ENCODE assay signal across 8 cellular contexts in the genomic region with DNA sequence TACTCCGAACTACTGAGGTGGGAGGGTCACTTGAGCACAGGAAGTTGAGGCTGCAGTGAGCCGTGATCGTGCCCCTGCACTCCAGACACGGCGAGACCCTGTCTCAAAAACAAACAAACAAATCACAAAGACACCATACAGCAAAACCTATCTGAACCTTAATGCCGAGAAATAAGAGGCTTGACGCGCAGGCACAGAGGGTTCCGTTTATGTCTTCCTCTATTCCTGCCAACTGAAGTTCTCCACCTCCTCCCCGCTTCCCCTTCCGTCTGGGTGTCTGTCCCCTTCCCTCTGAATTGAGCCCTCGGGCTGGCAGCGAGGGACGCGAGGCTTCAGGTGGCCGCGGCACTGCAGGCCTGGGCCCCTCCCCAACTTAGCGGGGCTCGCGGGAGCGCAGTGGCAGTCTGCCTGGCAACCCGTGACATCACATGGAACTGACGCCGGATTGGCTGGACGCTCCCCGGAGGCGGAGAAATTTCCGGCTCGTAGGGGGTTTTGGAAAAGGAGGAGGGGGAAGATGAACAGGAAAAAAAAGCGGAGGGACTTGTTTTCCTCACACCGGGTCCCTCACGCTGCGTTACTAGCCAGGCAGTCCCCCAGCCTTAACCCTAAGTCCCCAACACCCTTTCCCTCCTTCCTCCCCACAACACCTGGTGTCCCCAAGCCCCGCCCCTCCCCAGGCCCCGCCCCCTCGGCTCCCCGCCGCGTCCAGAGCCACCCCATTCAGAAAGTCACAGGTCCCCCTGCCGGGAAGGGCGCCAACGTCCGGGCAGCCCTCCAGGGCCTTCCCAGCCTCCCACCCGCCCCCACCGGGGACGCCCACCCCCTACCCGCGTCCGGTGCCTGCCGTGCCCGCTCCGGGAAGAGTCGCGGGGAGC. TPM values are rescaled to one million over a fixed set of nuclear protein-coding genes. Genes with fewer than 3 reads are reported as not detected.
DNase-seq lines count a peak whose midpoint lies in the region; ATAC-seq and TF ChIP-seq lines count a peak whose summit lies in the region.

No MANE protein-coding gene starts in this region.

- ATAC-seq in HG03095 (IDR thresholded peaks at IDR 0.05; ENCODE audit: unreplicated experiment) (peak; percentile 76), activated B cell treated with CpG ODN at 0.5 μM for 24 hours (ENCODE audit: low read depth) (peak; percentile 64)

- TF ChIP-seq CTCF in activated B cell treated with CpG ODN at 0.5 μM for 24 hours (IDR thresholded peaks at IDR 0.05) (no peak), spleen (IDR thresholded peaks at IDR 0.05 in 8 of 11, conservative IDR thresholded peaks at IDR 0.05 in 3 of 11) (peak in 2 of 11 experiments; percentile 7 to 23)

- H3K4me1 ChIP-seq in spleen = peaks cover 8 to 79% (median 49%) of the 10 kb centered on the region in 6 donors

- peaks cover 0 to 41% (median 9%) of the 10 kb centered on the region in 7 donors for H3K27me3 ChIP-seq in spleen (replicated peaks in 1 of 7)

- DNase-seq in SIG-M5 treated with dmso at 0.1 percent for 504 hours (lab: John Stamatoyannopoulos, UW; ENCODE audit: unreplicated experiment) (peak; percentile 58), SIG-M5 (lab: John Stamatoyannopoulos, UW) (no peak), NCI-H2171 treated with DMSO at 0.1 percent for 48 hours (lab: John Stamatoyannopoulos, UW) (peak; percentile 74), activated B cell treated with CpG ODN at 0.5 μM for 24 hours (peak; percentile 91), caudate nucleus (lab: John Stamatoyannopoulos, UW) (peak in 60 of 61 donors; percentile 11 to 85 (median 68)), islet precursor cell (peak; percentile 93), spleen (peak; percentile 95)

- POLR2A ChIA-PET in activated B cell treated with CpG ODN at 0.5 μM for 24 hours (lab: Charles Lee) = interaction anchor here (0.5 to 10.8 kb wide), 20 partner anchors 13 to 1649 kb away, joined by 3 to 282 read pairs (median 4); a partner anchor contains a TSS

- peaks cover 25% of the 10 kb centered on the region for H3K36me3 Mint-ChIP-seq in activated B cell treated with CpG ODN at 0.5 μM for 24 hours (ENCODE audit: low read depth)

- intact Hi-C loops in activated B cell treated with CpG ODN at 0.5 μM for 24 hours (cut with micrococcal nuclease) = loop anchor here (1.0 to 2.0 kb wide), 6 partner anchors 13 to 102 kb away; a partner anchor contains a TSS
- intact Hi-C loops in spleen (cut with DNase I; ENCODE audit: low total_unique reads) = no loop called here

- 0 to 2% (median 1%) methylated on average over 39 to 54 of the region's 54 CpGs for WGBS in spleen, 5 donors

- no peaks in the 10 kb centered on the region for H3K36me3 ChIP-seq in spleen

- H3K4me3 ChIP-seq in spleen = peak overlapping the region; percentile 43 to 78 (median 62)

- peaks cover 95% of the 10 kb centered on the region for H3K4me1 Mint-ChIP-seq in activated B cell treated with CpG ODN at 0.5 μM for 24 hours

- H3K27me3 Mint-ChIP-seq in activated B cell treated with CpG ODN at 0.5 μM for 24 hours = no peaks in the 10 kb centered on the region

- H3K4me3 Mint-ChIP-seq in activated B cell treated with CpG ODN at 0.5 μM for 24 hours = peak overlapping the region; percentile 89

- peak in 1 of 3 donors; percentile 34 for TF ChIP-seq POLR2A in spleen (IDR thresholded peaks at IDR 0.05)

- H3K9me3 ChIP-seq in spleen = no peaks in the 10 kb centered on the region

- CTCF ChIA-PET in activated B cell treated with CpG ODN at 0.5 μM for 24 hours (lab: Charles Lee) = interaction anchor here (0.9 to 2.3 kb wide), 4 partner anchors 11 to 74 kb away, joined by 3 to 6 read pairs (median 4); no protein-coding TSS in a partner anchor

- peak overlapping the region; percentile 4 for H3K27ac ChIP-seq in caudate nucleus (ENCODE audit: low read depth, low read length)
- H3K27ac ChIP-seq in spleen = peak overlapping the region; percentile 66 to 94 (median 85)

- H3K9me3 Mint-ChIP-seq in activated B cell treated with CpG ODN at 0.5 μM for 24 hours = no peaks in the 10 kb centered on the region

- H3K27ac Mint-ChIP-seq in activated B cell treated with CpG ODN at 0.5 μM for 24 hours = peak overlapping the region; percentile 95

RNA-seq across cellular contexts. Expression of a gene that starts 1.1 kb away (rescaled TPM):
- total RNA-seq in activated B cell treated with CpG ODN at 0.5 μM for 24 hours (1.1 and 1.4 TPM in 2 replicates), spleen (1 to 10 TPM in 1 of 7 donors, under 1 TPM in 4, not detected in 2; 0.28 to 1.5 (median 0.40) TPM)
- polyA plus RNA-seq in spleen = 1 to 10 TPM in 1 of 3 donors, under 1 TPM in 2; 0.33 to 1.7 (median 0.45) TPM

RNA-seq across cellular contexts. Expression of a gene that starts 12.8 kb away (rescaled TPM):
- total RNA-seq in activated B cell treated with CpG ODN at 0.5 μM for 24 hours (280 and 324 TPM in 2 replicates), spleen (10 to 100 TPM; 22.1 to 76.6 (median 34.4) TPM)
- 10 to 100 TPM; 55.5 to 90.5 (median 86.1) TPM for polyA plus RNA-seq in spleen

RNA-seq across cellular contexts. Expression of a gene that starts 44.7 kb away (rescaled TPM):
- total RNA-seq in activated B cell treated with CpG ODN at 0.5 μM for 24 hours (70.8 and 72.1 TPM in 2 replicates), spleen (10 to 100 TPM; 53.0 to 72.6 (median 62.5) TPM)
- polyA plus RNA-seq in spleen = 10 to 100 TPM; 31.0 to 61.1 (median 50.5) TPM

RNA-seq across cellular contexts. Expression of a gene that starts 45.1 kb away (rescaled TPM):
- total RNA-seq in activated B cell treated with CpG ODN at 0.5 μM for 24 hours (0.29 and 0.67 TPM in 2 replicates), spleen (under 1 TPM in 1 of 7 donors, not detected in 6; 0.61 TPM)
- polyA plus RNA-seq in spleen = 1 to 10 TPM in 1 of 3 donors, under 1 TPM in 2; 0.42 to 1.4 (median 0.48) TPM

RNA-seq across cellular contexts. Expression of a gene that starts 47.4 kb away (rescaled TPM):
- total RNA-seq in activated B cell treated with CpG ODN at 0.5 μM for 24 hours = 58.8 and 65.5 TPM in 2 replicates
- total RNA-seq in spleen = 10 to 100 TPM; 26.5 to 39.9 (median 28.2) TPM
- polyA plus RNA-seq in spleen = 10 to 100 TPM; 50.9 to 66.6 (median 66.5) TPM
